22 cellular contexts compared by ENCODE assay signal in the genomic region with DNA sequence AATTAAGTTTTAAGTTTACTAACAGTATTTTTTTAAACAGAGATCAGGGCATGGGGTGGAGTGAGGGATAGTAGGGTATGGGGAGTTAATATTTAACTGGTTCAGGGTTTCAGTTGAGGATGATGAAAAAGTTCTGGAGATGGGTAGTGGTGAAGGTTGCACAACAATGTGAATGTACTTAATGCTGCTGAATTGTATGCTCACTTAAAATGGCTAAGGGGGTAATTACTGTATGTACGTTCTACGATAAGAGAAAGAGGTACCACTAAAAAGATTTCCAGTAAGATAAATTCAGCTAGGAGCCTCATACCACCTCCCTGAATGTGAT.
DNase-seq lines count a peak whose midpoint lies in the region; ATAC-seq, FAIRE-seq and TF ChIP-seq lines count a peak whose summit lies in the region.
"Had no signal": no experiment of that assay in that cellular context is flagged by ENCODE, and none has a peak within 500 bp of the region (broad histone marks: within the 10 kb centered on the region; RNA-seq: fewer than 3 reads in every experiment).

No MANE protein-coding gene starts in this region.

- no peaks in the 10 kb centered on the region for H3K27me3 Mint-ChIP-seq in T-helper 17 cell
- H3K27me3 Mint-ChIP-seq: activated CD4-positive, alpha-beta memory T cell treated with anti-CD3 and anti-CD28 coated beads for 36 hours; activated naive CD4-positive, alpha-beta T cell treated with anti-CD3 and anti-CD28 coated beads, Interleukin-2, amount 10 ng/mL, durations not matched to agents 7 days and 5 days; stimulated activated naive CD8-positive, alpha-beta T cell treated with anti-CD3 and anti-CD28 coated beads, Interleukin-15, Interleukin-2, amounts not matched to agents 100 ng/mL and 50 ng/mL, for 24 hours had no signal

- H3K27me3 ChIP-seq in HepG2 (ENCODE audit: control insufficient read depth in 1 of 2, insufficient read depth in 2 of 2, low read length in 2 of 2), result no peaks in the 10 kb centered on the region
- H3K27me3 ChIP-seq: heart right ventricle, tibial nerve had no signal

- no peaks in the 10 kb centered on the region for H3K79me2 ChIP-seq in HepG2 (ENCODE audit: insufficient read depth, low read length)

- no peaks in the 10 kb centered on the region for H4K20me1 ChIP-seq in HepG2 (ENCODE audit: insufficient read depth, low read length)

- H3K27ac ChIP-seq in HepG2 (ENCODE audit: extremely low read length, insufficient read depth, low read length), result no peak overlapping the region
- H3K27ac ChIP-seq: heart right ventricle, tibial nerve had no signal

- no TSS peak for BruUV-seq in HepG2 (replicated peaks; lab: Mats Ljungman, UMichigan)

- CTCF ChIA-PET in HepG2 (lab: Yijun Ruan, JAX; ENCODE audit: low intra/inter-chr PET ratio, low total read pairs), result no interaction called here

- DNase-seq in GM18507 (ENCODE audit: extremely low spot score, insufficient read length, low read depth) (no peak), T-helper 17 cell (no peak), HepG2 (ENCODE audit: low spot score) (peak; percentile 57), NCI-H510A treated with DMSO at 0.1 percent for 48 hours (lab: John Stamatoyannopoulos, UW) (no peak), CD1c-positive myeloid dendritic cell (ENCODE audit: extremely low spot score) (no peak), head of caudate nucleus (no peak)
- DNase-seq: activated CD4-positive, alpha-beta memory T cell treated with anti-CD3 and anti-CD28 coated beads for 36 hours; activated naive CD4-positive, alpha-beta T cell treated with anti-CD3 and anti-CD28 coated beads, Interleukin-2, amount 10 ng/mL, durations not matched to agents 7 days and 5 days; aorta; CD8-positive, alpha-beta T cell; cerebellar nuclear complex; effector memory CD4-positive, alpha-beta T cell; heart right ventricle; NCI-H1092 treated with DMSO at 0.1 percent for 48 hours; NCI-H2081; NCI-H524; stimulated activated CD4-positive, alpha-beta T cell treated with anti-CD3 and anti-CD28 coated beads, Interleukin-2, amount 100 ng/mL, for 24 hours had no signal

- FAIRE-seq in GM18507 (lab: Jason Lieb, UNC) (peak; percentile 62), HepG2 (lab: Jason Lieb, UNC) (peak; percentile 56)

- peaks cover 12% of the 10 kb centered on the region for H3K4me1 ChIP-seq in HepG2 (ENCODE audit: insufficient read depth, low read length)

- POLR2A ChIA-PET in HepG2 (lab: Yijun Ruan, JAX), result no interaction called here

- peaks cover 51% of the 10 kb centered on the region for H3K4me1 Mint-ChIP-seq in T-helper 17 cell

- no peak for TF ChIP-seq CTCF in HepG2 (CRISPR knock-in tag; IDR thresholded peaks at IDR 0.05)

- H3K36me3 ChIP-seq in HepG2 (replicated peaks in 1 of 2; ENCODE audit: control insufficient read depth in 1 of 2, insufficient read depth in 2 of 2, low read length in 2 of 2), result no peaks in the 10 kb centered on the region
- H3K36me3 ChIP-seq: heart right ventricle, tibial nerve had no signal

- peaks cover 2% of the 10 kb centered on the region for H3K36me3 Mint-ChIP-seq in T-helper 17 cell (ENCODE audit: low read depth)
- H3K36me3 Mint-ChIP-seq: activated CD4-positive, alpha-beta memory T cell treated with anti-CD3 and anti-CD28 coated beads for 36 hours had no signal

- no peak overlapping the region for H2AFZ ChIP-seq in HepG2 (ENCODE audit: low read length)

- TF ChIP-seq POLR2A in HepG2 (IDR thresholded peaks at IDR 0.05; ENCODE audit: insufficient read depth in 1 of 2, low read depth in 2 of 2, low read length in 2 of 2), result no peak

- 0 out of 2 replicates have a peak overlapping the region, but pooled peaks have one; percentile 8 for H3K4me2 ChIP-seq in HepG2 (ENCODE audit: low read depth, low read length)

- no peak overlapping the region for H3K4me3 ChIP-seq in HepG2 (replicated peaks in 1 of 3; ENCODE audit: insufficient read depth in 1 of 3, low read depth in 2 of 3, low read length in 3 of 3)
- H3K4me3 ChIP-seq: heart right ventricle, tibial nerve had no signal

- TF ChIP-seq RAD21 in HepG2 (CRISPR knock-in tag; IDR thresholded peaks at IDR 0.05), result no peak

- 0% methylated on average over 2 of the region's 2 CpGs for WGBS in HepG2 (ENCODE audit: low lambda C conversion rate)

- ATAC-seq in HG03175 (IDR thresholded peaks at IDR 0.05; ENCODE audit: unreplicated experiment) (peak; percentile 57), T-helper 17 cell (no peak), HepG2 (peak; percentile 91), GM21367 (IDR thresholded peaks at IDR 0.05; ENCODE audit: unreplicated experiment) (no peak)
- ATAC-seq: CD8-positive, alpha-beta T cell; heart right ventricle had no signal

- no peak overlapping the region for H3K4me3 Mint-ChIP-seq in T-helper 17 cell
- H3K4me3 Mint-ChIP-seq: activated CD4-positive, alpha-beta memory T cell treated with anti-CD3 and anti-CD28 coated beads for 36 hours; activated naive CD4-positive, alpha-beta T cell treated with anti-CD3 and anti-CD28 coated beads, Interleukin-2, amount 10 ng/mL, durations not matched to agents 7 days and 5 days; CD8-positive, alpha-beta T cell; stimulated activated naive CD8-positive, alpha-beta T cell treated with anti-CD3 and anti-CD28 coated beads, Interleukin-15, Interleukin-2, amounts not matched to agents 100 ng/mL and 50 ng/mL, for 24 hours; T-helper 1 cell treated with Interleukin-12 subunit alpha and Interleukin-12 subunit beta and Interleukin-4 antibody, amounts not matched to agents 30 μg/mL and 1 μg/mL, for 36 hours had no signal

- in situ Hi-C loops in HepG2 (cut with HindIII; ENCODE audit: extremely low pct_ligation_motif_present, low pct_unique_long_range_greater_than_20kb), result no loop called here

- TF ChIP-seq EP300 in HepG2 (IDR thresholded peaks at IDR 0.05; ENCODE audit: low read depth in 2 of 2, low read length in 2 of 2) (no peak), HepG2 (CRISPR knock-in tag; IDR thresholded peaks at IDR 0.05; ENCODE audit: borderline replicate concordance) (no peak)

- intact Hi-C loops in HepG2 (cut with micrococcal nuclease; ENCODE audit: unreplicated experiment), result no loop called here
- intact Hi-C loops in head of caudate nucleus (cut with DNase I), result no loop called here

- H3K9ac ChIP-seq in HepG2 (ENCODE audit: insufficient read depth, low read depth, low read length), result no peak overlapping the region

- peak overlapping the region; percentile 27 for H3K27ac Mint-ChIP-seq in T-helper 17 cell
- H3K27ac Mint-ChIP-seq: activated CD4-positive, alpha-beta memory T cell treated with anti-CD3 and anti-CD28 coated beads for 36 hours; activated naive CD4-positive, alpha-beta T cell treated with anti-CD3 and anti-CD28 coated beads, Interleukin-2, amount 10 ng/mL, durations not matched to agents 7 days and 5 days; CD8-positive, alpha-beta T cell; stimulated activated naive CD8-positive, alpha-beta T cell treated with anti-CD3 and anti-CD28 coated beads, Interleukin-15, Interleukin-2, amounts not matched to agents 100 ng/mL and 50 ng/mL, for 24 hours; T-helper 1 cell treated with Interleukin-12 subunit alpha and Interleukin-12 subunit beta and Interleukin-4 antibody, amounts not matched to agents 30 μg/mL and 1 μg/mL, for 36 hours had no signal

- H3K9me3 ChIP-seq in T-helper 17 cell (ENCODE audit: control insufficient read depth, low read length, poor library complexity, severe bottlenecking) (no peaks in the 10 kb centered on the region), HepG2 (ENCODE audit: low read length) (no peaks in the 10 kb centered on the region)
- H3K9me3 ChIP-seq: heart right ventricle, tibial nerve had no signal

TF ChIP-seq in HepG2, 621 proteins besides CTCF, POLR2A, EP300 and RAD21 (continues in another document):
- TF ChIP-seq ZFP36L1 (CRISPR knock-in tag; IDR thresholded peaks at IDR 0.05) (no peak), ATF1 (CRISPR knock-in tag; IDR thresholded peaks at IDR 0.05) (no peak), ZNF331 (CRISPR knock-in tag; IDR thresholded peaks at IDR 0.05) (no peak)
- TF ChIP-seq, protein P1, sequence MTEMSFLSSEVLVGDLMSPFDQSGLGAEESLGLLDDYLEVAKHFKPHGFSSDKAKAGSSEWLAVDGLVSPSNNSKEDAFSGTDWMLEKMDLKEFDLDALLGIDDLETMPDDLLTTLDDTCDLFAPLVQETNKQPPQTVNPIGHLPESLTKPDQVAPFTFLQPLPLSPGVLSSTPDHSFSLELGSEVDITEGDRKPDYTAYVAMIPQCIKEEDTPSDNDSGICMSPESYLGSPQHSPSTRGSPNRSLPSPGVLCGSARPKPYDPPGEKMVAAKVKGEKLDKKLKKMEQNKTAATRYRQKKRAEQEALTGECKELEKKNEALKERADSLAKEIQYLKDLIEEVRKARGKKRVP (CRISPR knock-in tag; IDR thresholded peaks at IDR 0.05), result peak in 1 of 2 experiments; percentile 89; a peak in 2 of 4 replicates
- TF ChIP-seq, protein P2, sequence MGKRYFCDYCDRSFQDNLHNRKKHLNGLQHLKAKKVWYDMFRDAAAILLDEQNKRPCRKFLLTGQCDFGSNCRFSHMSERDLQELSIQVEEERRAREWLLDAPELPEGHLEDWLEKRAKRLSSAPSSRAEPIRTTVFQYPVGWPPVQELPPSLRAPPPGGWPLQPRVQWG (CRISPR knock-in tag; IDR thresholded peaks at IDR 0.05; ENCODE audit: borderline replicate concordance, low read depth), result no peak
- TF ChIP-seq, protein P3, sequence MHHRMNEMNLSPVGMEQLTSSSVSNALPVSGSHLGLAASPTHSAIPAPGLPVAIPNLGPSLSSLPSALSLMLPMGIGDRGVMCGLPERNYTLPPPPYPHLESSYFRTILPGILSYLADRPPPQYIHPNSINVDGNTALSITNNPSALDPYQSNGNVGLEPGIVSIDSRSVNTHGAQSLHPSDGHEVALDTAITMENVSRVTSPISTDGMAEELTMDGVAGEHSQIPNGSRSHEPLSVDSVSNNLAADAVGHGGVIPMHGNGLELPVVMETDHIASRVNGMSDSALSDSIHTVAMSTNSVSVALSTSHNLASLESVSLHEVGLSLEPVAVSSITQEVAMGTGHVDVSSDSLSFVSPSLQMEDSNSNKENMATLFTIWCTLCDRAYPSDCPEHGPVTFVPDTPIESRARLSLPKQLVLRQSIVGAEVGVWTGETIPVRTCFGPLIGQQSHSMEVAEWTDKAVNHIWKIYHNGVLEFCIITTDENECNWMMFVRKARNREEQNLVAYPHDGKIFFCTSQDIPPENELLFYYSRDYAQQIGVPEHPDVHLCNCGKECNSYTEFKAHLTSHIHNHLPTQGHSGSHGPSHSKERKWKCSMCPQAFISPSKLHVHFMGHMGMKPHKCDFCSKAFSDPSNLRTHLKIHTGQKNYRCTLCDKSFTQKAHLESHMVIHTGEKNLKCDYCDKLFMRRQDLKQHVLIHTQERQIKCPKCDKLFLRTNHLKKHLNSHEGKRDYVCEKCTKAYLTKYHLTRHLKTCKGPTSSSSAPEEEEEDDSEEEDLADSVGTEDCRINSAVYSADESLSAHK (CRISPR knock-in tag; IDR thresholded peaks at IDR 0.05; ENCODE audit: borderline replicate concordance), result no peak

Comparison
In these comparisons a context has a peak if more than half of its experiments do, and no peak if none do; other contexts are left out.
1. ATAC-seq: peak in HG03175 (single experiment) and HepG2 (single experiment); none in T-helper 17 cell (single experiment) and GM21367 (single experiment).